1 cellular context compared by ENCODE assay signal in genomic region chr11:74672956-74673895, GRCh38.
TF ChIP-seq lines count a peak whose summit lies in the region.

No MANE protein-coding gene starts in this region.

TF ChIP-seq in SK-N-SH treated with all-trans-retinoic acid at 6 μM for 48 hours, 23 proteins besides CTCF, POLR2A, EP300 and RAD21 (continued from another document):
- no peak for TF ChIP-seq PATZ1 (CRISPR knock-in tag; IDR thresholded peaks at IDR 0.05; ENCODE audit: borderline replicate concordance)
- TF ChIP-seq ARNTL (CRISPR knock-in tag; IDR thresholded peaks at IDR 0.05; ENCODE audit: borderline replicate concordance, low read depth) = no peak
- TF ChIP-seq PPARA (CRISPR knock-in tag; IDR thresholded peaks at IDR 0.05; ENCODE audit: borderline replicate concordance) = no peak
- TF ChIP-seq ESRRG (CRISPR knock-in tag; IDR thresholded peaks at IDR 0.05) = no peak
- TF ChIP-seq ZNF70 (CRISPR knock-in tag; IDR thresholded peaks at IDR 0.05) = no peak
- TF ChIP-seq OSR1 (CRISPR knock-in tag; IDR thresholded peaks at IDR 0.05) = no peak
- TF ChIP-seq, protein P1, sequence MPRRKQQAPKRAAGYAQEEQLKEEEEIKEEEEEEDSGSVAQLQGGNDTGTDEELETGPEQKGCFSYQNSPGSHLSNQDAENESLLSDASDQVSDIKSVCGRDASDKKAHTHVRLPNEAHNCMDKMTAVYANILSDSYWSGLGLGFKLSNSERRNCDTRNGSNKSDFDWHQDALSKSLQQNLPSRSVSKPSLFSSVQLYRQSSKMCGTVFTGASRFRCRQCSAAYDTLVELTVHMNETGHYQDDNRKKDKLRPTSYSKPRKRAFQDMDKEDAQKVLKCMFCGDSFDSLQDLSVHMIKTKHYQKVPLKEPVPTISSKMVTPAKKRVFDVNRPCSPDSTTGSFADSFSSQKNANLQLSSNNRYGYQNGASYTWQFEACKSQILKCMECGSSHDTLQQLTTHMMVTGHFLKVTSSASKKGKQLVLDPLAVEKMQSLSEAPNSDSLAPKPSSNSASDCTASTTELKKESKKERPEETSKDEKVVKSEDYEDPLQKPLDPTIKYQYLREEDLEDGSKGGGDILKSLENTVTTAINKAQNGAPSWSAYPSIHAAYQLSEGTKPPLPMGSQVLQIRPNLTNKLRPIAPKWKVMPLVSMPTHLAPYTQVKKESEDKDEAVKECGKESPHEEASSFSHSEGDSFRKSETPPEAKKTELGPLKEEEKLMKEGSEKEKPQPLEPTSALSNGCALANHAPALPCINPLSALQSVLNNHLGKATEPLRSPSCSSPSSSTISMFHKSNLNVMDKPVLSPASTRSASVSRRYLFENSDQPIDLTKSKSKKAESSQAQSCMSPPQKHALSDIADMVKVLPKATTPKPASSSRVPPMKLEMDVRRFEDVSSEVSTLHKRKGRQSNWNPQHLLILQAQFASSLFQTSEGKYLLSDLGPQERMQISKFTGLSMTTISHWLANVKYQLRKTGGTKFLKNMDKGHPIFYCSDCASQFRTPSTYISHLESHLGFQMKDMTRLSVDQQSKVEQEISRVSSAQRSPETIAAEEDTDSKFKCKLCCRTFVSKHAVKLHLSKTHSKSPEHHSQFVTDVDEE (CRISPR knock-in tag; IDR thresholded peaks at IDR 0.05) = no peak
- TF ChIP-seq RARB (CRISPR knock-in tag; IDR thresholded peaks at IDR 0.05) = no peak
